9 cellular contexts compared by ENCODE assay signal in genomic region chr7:123727071-123727837, GRCh38. TPM values are rescaled to one million over a fixed set of nuclear protein-coding genes. Genes with fewer than 3 reads are reported as not detected.
A peak's percentile ranks its signal among the peaks of the same experiment; 100 is the strongest.
DNase-seq lines count a peak whose midpoint lies in the region; ATAC-seq and TF ChIP-seq lines count a peak whose summit lies in the region.
"Had no signal": no experiment of that assay in that cellular context is flagged by ENCODE, and none has a peak within 500 bp of the region (broad histone marks: within the 10 kb centered on the region; RNA-seq: fewer than 3 reads in every experiment).

No MANE protein-coding gene starts in this region.

- no peak overlapping the region for H3K9ac ChIP-seq in mesenchymal stem cell (ENCODE audit: low read length)

- TF ChIP-seq CTCF in CD14-positive monocyte (IDR thresholded peaks at IDR 0.05) (no peak), chondrocyte (IDR thresholded peaks at IDR 0.05) (no peak)

- H2BK5ac ChIP-seq in mesenchymal stem cell (ENCODE audit: low read depth, low read length, poor library complexity, severe bottlenecking) = no peak overlapping the region

- H4K91ac ChIP-seq in mesenchymal stem cell (ENCODE audit: low read length) = no peak overlapping the region

- H3K36me3 ChIP-seq in mesenchymal stem cell (ENCODE audit: control insufficient read depth in 1 of 2, insufficient read depth in 2 of 2, low read depth in 1 of 2, low read length in 2 of 2) = no peaks in the 10 kb centered on the region

- H3K27ac ChIP-seq in mesenchymal stem cell (ENCODE audit: low read length, poor library complexity, severe bottlenecking) = peak overlapping the region; percentile 63

- no peak overlapping the region for H2BK12ac ChIP-seq in mesenchymal stem cell (ENCODE audit: low read length in 2 of 2)

- H2BK15ac ChIP-seq in mesenchymal stem cell (ENCODE audit: low read depth, poor library complexity, severe bottlenecking) = no peak overlapping the region

- H2AK5ac ChIP-seq in mesenchymal stem cell (ENCODE audit: low read length, severe bottlenecking) = no peak overlapping the region

- no peaks in the 10 kb centered on the region for H3K9me3 ChIP-seq in mesenchymal stem cell (ENCODE audit: control insufficient read depth, low read length)

- no peaks in the 10 kb centered on the region for H3K27me3 ChIP-seq in mesenchymal stem cell (ENCODE audit: control insufficient read depth in 1 of 2, insufficient read depth in 1 of 2, low read length in 2 of 2)

- H3K23ac ChIP-seq in mesenchymal stem cell (ENCODE audit: low read length in 2 of 2) = no peak overlapping the region

- H3K14ac ChIP-seq in mesenchymal stem cell (ENCODE audit: low read length in 2 of 2) = no peak overlapping the region

- H3K79me1 ChIP-seq in mesenchymal stem cell (replicated peaks; ENCODE audit: low read length, poor library complexity, severe bottlenecking) = no peaks in the 10 kb centered on the region

- H3K4me3 Mint-ChIP-seq in CD14-positive monocyte (peak overlapping the region in 1 of 2 donors; percentile 0), chondrocyte (ENCODE audit: unreplicated experiment) (no peak overlapping the region)
- H3K4me3 Mint-ChIP-seq in activated T-cell treated with anti-CD3 and anti-CD28 coated beads, Interleukin-2, amount 50 U/mL, for 72 hours = no peak overlapping the region

- H3K4me1 ChIP-seq in mesenchymal stem cell (ENCODE audit: control insufficient read depth, insufficient read depth, low read depth, low read length) = peaks cover 8% of the 10 kb centered on the region

- H4K8ac ChIP-seq in mesenchymal stem cell (ENCODE audit: low read length) = no peak overlapping the region

- H2BK120ac ChIP-seq in mesenchymal stem cell (ENCODE audit: low read depth, low read length) = no peak overlapping the region

- no peak overlapping the region for H2AFZ ChIP-seq in mesenchymal stem cell (ENCODE audit: low read depth, low read length)

- no peak for DNase-seq in CD14-positive monocyte (ENCODE audit: low spot score)
- peak; percentile 96 for DNase-seq in LHCN-M2 (ENCODE audit: low read depth)
- no peak for DNase-seq in chondrocyte (ENCODE audit: low spot score)
- DNase-seq in mesenchymal stem cell = peak; percentile 89
- DNase-seq in activated T-cell treated with anti-CD3 and anti-CD28 coated beads, Interleukin-2, amount 50 U/mL, for 72 hours = no peak
- DNase-seq in activated CD4-positive, alpha-beta T cell treated with anti-CD3 and anti-CD28 coated beads, Interleukin-2, amount 50 U/mL, for 1 hour = no peak
- no peak for DNase-seq in putamen (ENCODE audit: low spot score)
- DNase-seq: activated CD8-positive, alpha-beta memory T cell treated with anti-CD3 and anti-CD28 coated beads, Interleukin-2, amount 50 U/mL, for 48 hours had no signal

- no peak for ATAC-seq in activated T-cell treated with anti-CD3 and anti-CD28 coated beads, Interleukin-2, amount 50 U/mL, for 72 hours (replicated peaks in 1 of 2)
- no peak for ATAC-seq in GM21786 (IDR thresholded peaks at IDR 0.05; ENCODE audit: unreplicated experiment)

- H3K9me3 Mint-ChIP-seq in CD14-positive monocyte = peaks cover 0 to 5% (median 2%) of the 10 kb centered on the region in 7 donors
- peaks cover 7% of the 10 kb centered on the region for H3K9me3 Mint-ChIP-seq in chondrocyte (ENCODE audit: low read depth)
- H3K9me3 Mint-ChIP-seq in activated T-cell treated with anti-CD3 and anti-CD28 coated beads, Interleukin-2, amount 50 U/mL, for 72 hours = peaks cover 0 to 3% of the 10 kb centered on the region in 2 donors

- no peaks in the 10 kb centered on the region for H3K27me3 Mint-ChIP-seq in CD14-positive monocyte (ENCODE audit: low read depth in 3 of 3)
- H3K27me3 Mint-ChIP-seq in chondrocyte (ENCODE audit: low read depth) = no peaks in the 10 kb centered on the region
- no peaks in the 10 kb centered on the region for H3K27me3 Mint-ChIP-seq in activated T-cell treated with anti-CD3 and anti-CD28 coated beads, Interleukin-2, amount 50 U/mL, for 72 hours (ENCODE audit: low read depth)

- H3K4me2 ChIP-seq in mesenchymal stem cell (ENCODE audit: low read length, poor library complexity, severe bottlenecking) = no peak overlapping the region

- peak overlapping the region in 1 of 2 experiments; percentile 19 for H3K4me3 ChIP-seq in mesenchymal stem cell (ENCODE audit: insufficient read depth in 1 of 2, low read depth in 1 of 2, low read length in 2 of 2)

- H3K18ac ChIP-seq in mesenchymal stem cell (ENCODE audit: low read depth in 1 of 2, low read length in 2 of 2) = no peak overlapping the region

- H3K4me1 Mint-ChIP-seq in CD14-positive monocyte (peaks cover 21% of the 10 kb centered on the region), chondrocyte (ENCODE audit: low read depth) (peaks cover 53% of the 10 kb centered on the region)
- peaks cover 39% of the 10 kb centered on the region for H3K4me1 Mint-ChIP-seq in activated T-cell treated with anti-CD3 and anti-CD28 coated beads, Interleukin-2, amount 50 U/mL, for 72 hours (ENCODE audit: low read depth)

- intact Hi-C loops in CD14-positive monocyte (cut with micrococcal nuclease) = no loop called here

- no peak overlapping the region for H3K4ac ChIP-seq in mesenchymal stem cell (ENCODE audit: low read depth in 1 of 2, low read length in 2 of 2)

- H3K36me3 Mint-ChIP-seq in CD14-positive monocyte (peaks cover 7 to 15% of the 10 kb centered on the region in 2 donors), chondrocyte (ENCODE audit: low read depth) (no peaks in the 10 kb centered on the region)
- peaks cover 6 to 14% of the 10 kb centered on the region in 2 donors for H3K36me3 Mint-ChIP-seq in activated T-cell treated with anti-CD3 and anti-CD28 coated beads, Interleukin-2, amount 50 U/mL, for 72 hours (ENCODE audit: insufficient read depth in 2 of 2)

- peak overlapping the region in 6 of 7 donors; percentile 3 to 76 (median 30) for H3K27ac Mint-ChIP-seq in CD14-positive monocyte
- H3K27ac Mint-ChIP-seq in chondrocyte (ENCODE audit: unreplicated experiment) = peak overlapping the region; percentile 67
- no peak overlapping the region for H3K27ac Mint-ChIP-seq in activated T-cell treated with anti-CD3 and anti-CD28 coated beads, Interleukin-2, amount 50 U/mL, for 72 hours

- WGBS in mesenchymal stem cell = 0% methylated on average over 2 of the region's 4 CpGs

RNA-seq across cellular contexts. Expression of gene WASL, which starts 21.5 kb away (rescaled TPM):
- polyA plus RNA-seq in CD14-positive monocyte = 1 to 10 TPM; 1.6 to 2.1 TPM
- total RNA-seq in LHCN-M2 (2014; rRNA removed) = 22.5 and 26.9 TPM in 2 replicates
- polyA plus RNA-seq in LHCN-M2 (2012) = 13.4 TPM
- 24.1 to 35.5 TPM (median 34.2 TPM) in 3 replicates for total RNA-seq in chondrocyte
- 38.0 TPM for polyA plus RNA-seq in mesenchymal stem cell (2013, experiment 1 of 2)
- 39.2 TPM for polyA plus RNA-seq in mesenchymal stem cell (2013, experiment 2 of 2)
- 1 to 10 TPM; 7.2 to 8.7 TPM for total RNA-seq in activated T-cell treated with anti-CD3 and anti-CD28 coated beads, Interleukin-2, amount 50 U/mL, for 72 hours

Comparison
In these comparisons a context has a peak if more than half of its experiments do, and no peak if none do; other contexts are left out.
1. DNase-seq: peak in LHCN-M2 (single experiment) and mesenchymal stem cell (single experiment); none in CD14-positive monocyte (single experiment), chondrocyte (single experiment), activated T-cell treated with anti-CD3 and anti-CD28 coated beads, Interleukin-2, amount 50 U/mL, for 72 hours (0 of 2), activated CD4-positive, alpha-beta T cell treated with anti-CD3 and anti-CD28 coated beads, Interleukin-2, amount 50 U/mL, for 1 hour (single experiment) and putamen (single experiment).